In the genomic region with DNA sequence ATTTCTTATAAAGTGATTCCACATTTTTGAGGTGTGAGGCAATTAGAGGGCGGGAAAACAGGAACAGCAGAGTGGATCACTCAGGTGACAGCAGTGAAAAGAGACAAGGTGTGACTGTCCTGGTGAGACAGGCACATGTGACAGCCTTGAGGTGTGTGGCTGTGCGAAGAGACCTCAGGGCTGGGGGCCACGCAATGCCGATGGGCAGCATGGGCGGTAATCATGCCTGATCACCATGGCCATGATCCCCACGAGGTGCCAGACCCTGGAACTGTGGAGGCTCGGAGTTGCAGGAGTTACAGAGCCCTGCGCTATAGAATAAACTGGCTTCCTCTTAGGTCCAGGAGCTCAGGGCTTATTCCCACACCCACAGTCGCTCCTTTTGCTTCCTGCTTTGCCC, we compare ENCODE assay signal across 22 cellular contexts. TPM values are rescaled to one million over a fixed set of nuclear protein-coding genes. Genes with fewer than 3 reads are reported as not detected.
"Had no signal": no experiment of that assay in that cellular context is flagged by ENCODE, and none has a peak within 500 bp of the region (broad histone marks: within the 10 kb centered on the region; RNA-seq: fewer than 3 reads in every experiment).

No MANE protein-coding gene starts in this region.

- H3K36me3 ChIP-seq: transverse colon had no signal

- H3K27me3 Mint-ChIP-seq: activated CD8-positive, alpha-beta memory T cell treated with anti-CD3 and anti-CD28 coated beads, Interleukin-2, amount 10 ng/mL, durations not matched to agents 7 days and 5 days; activated CD8-positive, alpha-beta T cell treated with anti-CD3 and anti-CD28 coated beads for 36 hours; activated naive CD4-positive, alpha-beta T cell treated with anti-CD3 and anti-CD28 coated beads, Interleukin-2, amount 50 U/mL, for 24 hours had no signal

- H3K27me3 ChIP-seq: esophagus squamous epithelium, gastroesophageal sphincter, vagina had no signal

- DNase-seq: activated CD4-positive, alpha-beta T cell treated with anti-CD3 and anti-CD28 coated beads for 48 hours; activated CD8-positive, alpha-beta T cell treated with anti-CD3 and anti-CD28 coated beads for 36 hours; activated gamma-delta T cell; activated T-cell treated with anti-CD3 and anti-CD28 coated beads for 4 hours; anterior cingulate cortex; caudate nucleus; dermis blood vessel endothelial cell; effector CD8-positive, alpha-beta T cell; esophagus squamous epithelium; hypothalamus; left ventricle myocardium superior; nucleus accumbens; small intestine; transverse colon had no signal

- H3K9me3 Mint-ChIP-seq: activated CD8-positive, alpha-beta T cell treated with anti-CD3 and anti-CD28 coated beads for 36 hours; activated naive CD4-positive, alpha-beta T cell treated with anti-CD3 and anti-CD28 coated beads, Interleukin-2, amount 50 U/mL, for 24 hours; natural killer cell treated with Interleukin-12 subunit alpha and Interleukin-12 subunit beta and Interleukin-15 and Interleukin-18, amount 100 ng/mL, for 72 hours; stimulated activated effector memory CD8-positive, alpha-beta T cell treated with anti-CD3 and anti-CD28 coated beads, Interleukin-12 subunit alpha, Interleukin-12 subunit beta, amount 100 ng/mL, for 72 hours had no signal

- H3K9me3 ChIP-seq: esophagus squamous epithelium, gastroesophageal sphincter, transverse colon, vagina had no signal

- H3K4me3 ChIP-seq: esophagus squamous epithelium, gastroesophageal sphincter, transverse colon, vagina had no signal

- ATAC-seq: activated CD8-positive, alpha-beta memory T cell treated with anti-CD3 and anti-CD28 coated beads, Interleukin-2, amount 10 ng/mL, durations not matched to agents 7 days and 5 days; activated CD8-positive, alpha-beta T cell treated with anti-CD3 and anti-CD28 coated beads for 36 hours; gastroesophageal sphincter; left ventricle myocardium superior; natural killer cell treated with Interleukin-12 subunit alpha and Interleukin-12 subunit beta and Interleukin-15 and Interleukin-18, amount 100 ng/mL, for 72 hours; sciatic nerve; stimulated activated effector memory CD8-positive, alpha-beta T cell treated with anti-CD3 and anti-CD28 coated beads, Interleukin-12 subunit alpha, Interleukin-12 subunit beta, amount 100 ng/mL, for 72 hours had no signal

- H3K4me1 Mint-ChIP-seq: activated CD8-positive, alpha-beta memory T cell treated with anti-CD3 and anti-CD28 coated beads, Interleukin-2, amount 10 ng/mL, durations not matched to agents 7 days and 5 days had no signal

- H3K36me3 Mint-ChIP-seq: activated CD8-positive, alpha-beta memory T cell treated with anti-CD3 and anti-CD28 coated beads, Interleukin-2, amount 10 ng/mL, durations not matched to agents 7 days and 5 days; natural killer cell treated with Interleukin-12 subunit alpha and Interleukin-12 subunit beta and Interleukin-15 and Interleukin-18, amount 100 ng/mL, for 72 hours; stimulated activated effector memory CD8-positive, alpha-beta T cell treated with anti-CD3 and anti-CD28 coated beads, Interleukin-12 subunit alpha, Interleukin-12 subunit beta, amount 100 ng/mL, for 72 hours had no signal

- H3K27ac Mint-ChIP-seq: activated CD8-positive, alpha-beta memory T cell treated with anti-CD3 and anti-CD28 coated beads, Interleukin-2, amount 10 ng/mL, durations not matched to agents 7 days and 5 days; activated CD8-positive, alpha-beta T cell treated with anti-CD3 and anti-CD28 coated beads for 36 hours; activated naive CD4-positive, alpha-beta T cell treated with anti-CD3 and anti-CD28 coated beads, Interleukin-2, amount 50 U/mL, for 24 hours; natural killer cell treated with Interleukin-12 subunit alpha and Interleukin-12 subunit beta and Interleukin-15 and Interleukin-18, amount 100 ng/mL, for 72 hours; stimulated activated effector memory CD8-positive, alpha-beta T cell treated with anti-CD3 and anti-CD28 coated beads, Interleukin-12 subunit alpha, Interleukin-12 subunit beta, amount 100 ng/mL, for 72 hours; T-helper 1 cell treated with Interleukin-12 subunit alpha and Interleukin-12 subunit beta and Interleukin-4 antibody, amounts not matched to agents 30 μg/mL and 1 μg/mL, for 36 hours had no signal

- H3K27ac ChIP-seq: esophagus squamous epithelium, transverse colon, vagina had no signal

- H3K4me3 Mint-ChIP-seq: activated CD8-positive, alpha-beta memory T cell treated with anti-CD3 and anti-CD28 coated beads, Interleukin-2, amount 10 ng/mL, durations not matched to agents 7 days and 5 days; activated CD8-positive, alpha-beta T cell treated with anti-CD3 and anti-CD28 coated beads for 36 hours; activated naive CD4-positive, alpha-beta T cell treated with anti-CD3 and anti-CD28 coated beads, Interleukin-2, amount 50 U/mL, for 24 hours; natural killer cell treated with Interleukin-12 subunit alpha and Interleukin-12 subunit beta and Interleukin-15 and Interleukin-18, amount 100 ng/mL, for 72 hours; stimulated activated effector memory CD8-positive, alpha-beta T cell treated with anti-CD3 and anti-CD28 coated beads, Interleukin-12 subunit alpha, Interleukin-12 subunit beta, amount 100 ng/mL, for 72 hours; T-helper 1 cell treated with Interleukin-12 subunit alpha and Interleukin-12 subunit beta and Interleukin-4 antibody, amounts not matched to agents 30 μg/mL and 1 μg/mL, for 36 hours had no signal

RNA-seq across cellular contexts. Expression of gene HAS1, which starts 28.7 kb away (rescaled TPM):
- total RNA-seq: activated CD8-positive, alpha-beta memory T cell treated with anti-CD3 and anti-CD28 coated beads, Interleukin-2, amount 10 ng/mL, durations not matched to agents 7 days and 5 days; activated CD8-positive, alpha-beta T cell treated with anti-CD3 and anti-CD28 coated beads for 36 hours; natural killer cell treated with Interleukin-12 subunit alpha and Interleukin-12 subunit beta and Interleukin-15 and Interleukin-18, amount 100 ng/mL, for 72 hours had no signal

RNA-seq across cellular contexts. Expression of gene SIGLEC14, which starts 48.5 kb away (rescaled TPM):
- total RNA-seq: activated CD8-positive, alpha-beta T cell treated with anti-CD3 and anti-CD28 coated beads for 36 hours; dermis blood vessel endothelial cell; natural killer cell treated with Interleukin-12 subunit alpha and Interleukin-12 subunit beta and Interleukin-15 and Interleukin-18, amount 100 ng/mL, for 72 hours; vagina had no signal

RNA-seq across cellular contexts. Expression of gene FPR1, which starts 56.6 kb away (rescaled TPM):
- total RNA-seq: activated CD8-positive, alpha-beta memory T cell treated with anti-CD3 and anti-CD28 coated beads, Interleukin-2, amount 10 ng/mL, durations not matched to agents 7 days and 5 days; activated CD8-positive, alpha-beta T cell treated with anti-CD3 and anti-CD28 coated beads for 36 hours; dermis blood vessel endothelial cell had no signal
